19 cellular contexts compared by ENCODE assay signal in genomic region chr2:52779446-52779845, GRCh38.
"Had no signal": no experiment of that assay in that cellular context is flagged by ENCODE, and none has a peak within 500 bp of the region (broad histone marks: within the 10 kb centered on the region; RNA-seq: fewer than 3 reads in every experiment).

No MANE protein-coding gene starts in this region.

- ATAC-seq: foreskin keratinocyte, gastroesophageal sphincter, heart left ventricle, left cardiac atrium, left lung, left ventricle myocardium superior, lower lobe of right lung, mucosa of descending colon had no signal

- DNase-seq: dermis blood vessel endothelial cell; dorsolateral prefrontal cortex; effector CD4-positive, alpha-beta T cell; effector memory CD4-positive, alpha-beta T cell; foreskin keratinocyte; heart left ventricle; hypothalamus; immature natural killer cell; left cardiac atrium; left lung; left ventricle myocardium superior; lower lobe of right lung; mesenchymal stem cell; mucosa of descending colon; naive B cell had no signal

- H3K4me3 ChIP-seq: coronary artery, dorsolateral prefrontal cortex, esophagus muscularis mucosa, gastroesophageal sphincter, heart left ventricle, hepatocyte, left lung, lower lobe of right lung, mucosa of descending colon had no signal
